ENCODE assay signal across 14 cellular contexts in genomic region chr5:159609359-159609758, GRCh38.
A peak's percentile ranks its signal among the peaks of the same experiment; 100 is the strongest.
DNase-seq lines count a peak whose midpoint lies in the region; ATAC-seq, FAIRE-seq and TF ChIP-seq lines count a peak whose summit lies in the region.
"Had no signal": no experiment of that assay in that cellular context is flagged by ENCODE, and none has a peak within 500 bp of the region (broad histone marks: within the 10 kb centered on the region; RNA-seq: fewer than 3 reads in every experiment).

No MANE protein-coding gene starts in this region.

- POLR2A ChIA-PET in K562 (lab: Yijun Ruan, JAX) = no interaction called here

- TF ChIP-seq RAD21 in K562 (CRISPR knock-in tag; conservative IDR thresholded peaks at IDR 0.05 in 1 of 2, IDR thresholded peaks at IDR 0.05 in 1 of 2) = no peak

- H3K9me3 ChIP-seq in K562 (replicated peaks; ENCODE audit: control insufficient read depth, insufficient read depth, low read depth, low read length) (no peaks in the 10 kb centered on the region), colonic mucosa (no peaks in the 10 kb centered on the region)
- H3K9me3 ChIP-seq: Caco-2 had no signal

- intact Hi-C loops in K562 (cut with micrococcal nuclease) = no loop called here
- intact Hi-C loops in colonic mucosa (cut with DNase I) = no loop called here

- ATAC-seq in K562 = no peak
- ATAC-seq: GM23338 had no signal

- CTCF ChIA-PET in K562 (lab: Yijun Ruan, JAX; ENCODE audit: low intra/inter-chr PET ratio) = no interaction called here

- TF ChIP-seq EP300 in K562 (IDR thresholded peaks at IDR 0.05; ENCODE audit: low read length) = no peak

- H4K20me1 ChIP-seq in K562 (replicated peaks; ENCODE audit: control insufficient read depth, insufficient read depth, low read length) = no peaks in the 10 kb centered on the region
- H4K20me1 ChIP-seq: BLaER1 had no signal

- H3K4me2 ChIP-seq in K562 (ENCODE audit: insufficient read depth, low read length) = no peak overlapping the region
- H3K4me2 ChIP-seq: BLaER1, GM23338 had no signal

- TF ChIP-seq CTCF in K562 (IDR thresholded peaks at IDR 0.05 in 2 of 3, conservative IDR thresholded peaks at IDR 0.05 in 1 of 3; ENCODE audit: insufficient read depth in 2 of 3, low read depth in 1 of 3, low read length in 3 of 3) (no peak), colonic mucosa (IDR thresholded peaks at IDR 0.05) (no peak)

- no peak for FAIRE-seq in K562 (lab: Jason Lieb, UNC)

- DNase-seq in HCEC 1CT = peak; percentile 37
- DNase-seq in K562 (ENCODE audit: extremely low read depth in 1 of 4, low spot score in 3 of 4) = no peak
- peak; percentile 44 for DNase-seq in iris pigment epithelial cell (ENCODE audit: low read depth)
- no peak for DNase-seq in activated CD4-positive, alpha-beta T cell treated with anti-CD3 and anti-CD28 coated beads for 1 hour
- no peak for DNase-seq in colonic mucosa
- DNase-seq: AML-193; Caco-2; CD8-positive, alpha-beta memory T cell; DND-41; GDM1; H7 had no signal

- H3K9me1 ChIP-seq in K562 (ENCODE audit: control insufficient read depth, insufficient read depth, low read length) = no peaks in the 10 kb centered on the region

- TF ChIP-seq POLR2A in K562 (conservative IDR thresholded peaks at IDR 0.05) = no peak

- H3K27me3 ChIP-seq in ACC112 (ENCODE audit: insufficient read depth, low read length) (no peaks in the 10 kb centered on the region), K562 (ENCODE audit: control insufficient read depth in 2 of 2, insufficient read depth in 2 of 2, low read length in 2 of 2) (no peaks in the 10 kb centered on the region), colonic mucosa (no peaks in the 10 kb centered on the region)
- H3K27me3 ChIP-seq: BLaER1 had no signal

- no peak overlapping the region for H3K9ac ChIP-seq in K562 (ENCODE audit: insufficient read depth in 1 of 2, low read depth in 2 of 2, low read length in 2 of 2)
- no peak overlapping the region for H3K9ac ChIP-seq in colonic mucosa (ENCODE audit: low read depth in 2 of 2, low read length in 2 of 2)
- H3K9ac ChIP-seq: BLaER1 had no signal

- H3K4me3 ChIP-seq in ACC112 (ENCODE audit: low read depth, low read length) (no peak overlapping the region), K562 (no peak overlapping the region), colonic mucosa (no peak overlapping the region)
- H3K4me3 ChIP-seq: BLaER1, GM23338 had no signal

- in situ Hi-C loops in K562 (cut with MboI) = no loop called here

- peaks cover 22% of the 10 kb centered on the region for H3K4me1 ChIP-seq in ACC112 (ENCODE audit: control insufficient read depth, insufficient read depth, low read length, unreplicated experiment)
- H3K4me1 ChIP-seq in K562 (replicated peaks in 1 of 2; ENCODE audit: control insufficient read depth in 2 of 2, insufficient read depth in 2 of 2, low read length in 2 of 2) = no peaks in the 10 kb centered on the region; a peak in 2 of 5 replicates
- no peaks in the 10 kb centered on the region for H3K4me1 ChIP-seq in colonic mucosa
- H3K4me1 ChIP-seq: BLaER1, Caco-2 had no signal

- BruUV-seq in K562 (replicated peaks; lab: Mats Ljungman, UMichigan) = no TSS peak

- peak overlapping the region; percentile 40 for H3K27ac ChIP-seq in ACC112 (ENCODE audit: low read depth, low read length)
- no peak overlapping the region for H3K27ac ChIP-seq in K562 (ENCODE audit: extremely low read depth, low read depth, low read length)
- H3K27ac ChIP-seq in colonic mucosa = no peak overlapping the region
- H3K27ac ChIP-seq: BLaER1 had no signal

- 8% methylated on average over 4 of the region's 4 CpGs for WGBS in K562 (ENCODE audit: insufficient coverage, low coverage, missing lambda C conversion rate)

- H3K36me3 ChIP-seq in ACC112 (ENCODE audit: insufficient read depth, low read length) (no peaks in the 10 kb centered on the region), K562 (ENCODE audit: control insufficient read depth, insufficient read depth, low read length) (no peaks in the 10 kb centered on the region), colonic mucosa (no peaks in the 10 kb centered on the region)
- H3K36me3 ChIP-seq: BLaER1 had no signal

- H3K79me2 ChIP-seq in ACC112 (ENCODE audit: control insufficient read depth, insufficient read depth, low read length, unreplicated experiment) (no peaks in the 10 kb centered on the region), K562 (ENCODE audit: control insufficient read depth, insufficient read depth, low read length) (no peaks in the 10 kb centered on the region)

- H2AFZ ChIP-seq in ACC112 (ENCODE audit: low read length, unreplicated experiment) = no peak overlapping the region
- H2AFZ ChIP-seq in K562 (ENCODE audit: low read depth, low read length) = no peak overlapping the region
- H2AFZ ChIP-seq: GM23338 had no signal

TF ChIP-seq in K562, 482 proteins besides CTCF, POLR2A, EP300 and RAD21:
- peak; percentile 40; the same call in 1 of the 2 replicates for TF ChIP-seq ATF3 (IDR thresholded peaks at IDR 0.05)
- TF ChIP-seq ATF3 (CRISPR knock-in tag; conservative IDR thresholded peaks at IDR 0.05) = no peak
- TF ChIP-seq SLC30A9 (CRISPR knock-in tag; IDR thresholded peaks at IDR 0.05) = no peak
- TF ChIP-seq FOSL1 (tag; conservative IDR thresholded peaks at IDR 0.05) = peak; percentile 55
- TF ChIP-seq ESRRA (IDR thresholded peaks at IDR 0.05; ENCODE audit: borderline replicate concordance, low read depth) = no peak
- TF ChIP-seq, protein P1, sequence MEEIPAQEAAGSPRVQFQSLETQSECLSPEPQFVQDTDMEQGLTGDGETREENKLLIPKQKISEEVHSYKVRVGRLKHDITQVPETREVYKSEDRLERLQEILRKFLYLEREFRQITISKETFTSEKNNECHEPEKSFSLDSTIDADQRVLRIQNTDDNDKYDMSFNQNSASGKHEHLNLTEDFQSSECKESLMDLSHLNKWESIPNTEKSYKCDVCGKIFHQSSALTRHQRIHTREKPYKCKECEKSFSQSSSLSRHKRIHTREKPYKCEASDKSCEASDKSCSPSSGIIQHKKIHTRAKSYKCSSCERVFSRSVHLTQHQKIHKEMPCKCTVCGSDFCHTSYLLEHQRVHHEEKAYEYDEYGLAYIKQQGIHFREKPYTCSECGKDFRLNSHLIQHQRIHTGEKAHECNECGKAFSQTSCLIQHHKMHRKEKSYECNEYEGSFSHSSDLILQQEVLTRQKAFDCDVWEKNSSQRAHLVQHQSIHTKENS (CRISPR knock-in tag; IDR thresholded peaks at IDR 0.05) = no peak
- TF ChIP-seq CHD1 (IDR thresholded peaks at IDR 0.05; ENCODE audit: low read length) = no peak

Comparison
In these comparisons a context has a peak if more than half of its experiments do, and no peak if none do; other contexts are left out.
1. DNase-seq: peak in HCEC 1CT (single experiment) and iris pigment epithelial cell (single experiment); none in K562 (0 of 4), activated CD4-positive, alpha-beta T cell treated with anti-CD3 and anti-CD28 coated beads for 1 hour (single experiment) and colonic mucosa (single experiment).